In the genomic region with DNA sequence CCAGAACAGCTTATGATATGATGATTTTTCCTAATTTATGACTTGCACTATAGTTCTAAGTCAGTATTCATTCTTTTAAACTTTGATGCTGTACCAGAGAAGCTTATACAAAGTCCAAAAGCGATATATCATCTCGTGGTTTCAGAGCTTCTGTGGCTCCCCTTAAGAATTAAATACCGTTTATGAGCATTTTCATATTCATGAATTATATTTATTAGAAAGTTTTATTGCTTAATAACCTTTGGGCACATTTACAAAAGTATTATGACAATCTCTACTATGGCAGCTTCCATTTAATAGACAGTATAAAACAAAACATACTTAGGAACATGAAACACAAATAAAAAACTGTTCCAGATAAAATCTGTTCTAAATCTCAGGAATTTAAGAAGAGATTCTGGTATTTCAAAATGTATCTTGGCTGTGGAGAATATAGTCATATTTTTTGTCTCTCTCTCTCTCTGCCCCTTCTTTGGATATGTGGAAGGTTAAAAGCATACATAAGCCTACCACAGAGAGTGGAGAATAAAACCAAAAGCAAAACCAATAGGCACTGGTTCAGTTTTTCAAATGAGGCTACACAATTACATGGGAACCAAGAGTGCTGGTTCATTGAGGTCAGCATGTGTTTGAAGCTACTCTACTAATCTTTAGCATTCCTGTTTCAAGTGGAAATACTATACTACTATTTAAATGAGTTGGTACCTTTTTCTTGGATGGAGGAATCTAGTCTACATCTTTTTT, we compare ENCODE assay signal across 19 cellular contexts.
A peak's percentile ranks its signal among the peaks of the same experiment; 100 is the strongest.
DNase-seq lines count a peak whose midpoint lies in the region; ATAC-seq and TF ChIP-seq lines count a peak whose summit lies in the region.
"Had no signal": no experiment of that assay in that cellular context is flagged by ENCODE, and none has a peak within 500 bp of the region (broad histone marks: within the 10 kb centered on the region; RNA-seq: fewer than 3 reads in every experiment).

No MANE protein-coding gene starts in this region.

- H3K4me1 ChIP-seq in smooth muscle cell (ENCODE audit: low read depth) (no peaks in the 10 kb centered on the region), aorta (ENCODE audit: control insufficient read depth in 1 of 2, insufficient read depth in 2 of 2, low read length in 2 of 2) (no peaks in the 10 kb centered on the region)
- H3K4me1 ChIP-seq: A549, ascending aorta, SJSA1, thyroid gland had no signal

- H3F3A ChIP-seq in smooth muscle cell (ENCODE audit: low read depth) = no peaks in the 10 kb centered on the region

- H3K27me3 ChIP-seq in smooth muscle cell (ENCODE audit: low read depth) (no peaks in the 10 kb centered on the region), aorta (ENCODE audit: control insufficient read depth in 1 of 2, insufficient read depth in 2 of 2, low read length in 1 of 2) (no peaks in the 10 kb centered on the region)
- H3K27me3 ChIP-seq: ascending aorta, SJSA1, thyroid gland had no signal

- no peaks in the 10 kb centered on the region for H3K9me3 ChIP-seq in smooth muscle cell (replicated peaks; ENCODE audit: low read depth)
- H3K9me3 ChIP-seq in aorta (ENCODE audit: control insufficient read depth, low read length) = no peaks in the 10 kb centered on the region
- H3K9me3 ChIP-seq: A549, ascending aorta, SJSA1, thyroid gland had no signal

- H3K4me3 ChIP-seq in smooth muscle cell (no peak overlapping the region), aorta (ENCODE audit: low read length in 2 of 2) (no peak overlapping the region)
- H3K4me3 ChIP-seq: A549, ascending aorta, SJSA1, thyroid gland had no signal

- DNase-seq in GM04503 (ENCODE audit: low read depth) (peak; percentile 23), smooth muscle cell (lab: John Stamatoyannopoulos, UW; ENCODE audit: unreplicated experiment) (no peak), NCI-H526 (lab: John Stamatoyannopoulos, UW) (no peak), aorta (no peak)
- DNase-seq: activated T-cell treated with anti-CD3 and anti-CD28 coated beads for 4 hours; effector memory CD8-positive, alpha-beta T cell; glutamatergic neuron; NCI-H1105 treated with DMSO at 0.1 percent for 48 hours; NCI-H524; nephron progenitor cell; thyroid gland had no signal

- TF ChIP-seq CTCF in smooth muscle cell (IDR thresholded peaks at IDR 0.05; ENCODE audit: borderline replicate concordance, insufficient read depth, poor library complexity, severe bottlenecking) = no peak

- H3K79me2 ChIP-seq in smooth muscle cell (ENCODE audit: low read depth) = no peaks in the 10 kb centered on the region

- H2AFZ ChIP-seq in smooth muscle cell (ENCODE audit: low read depth) = no peak overlapping the region

- H4K20me1 ChIP-seq in smooth muscle cell (ENCODE audit: low read depth) = no peaks in the 10 kb centered on the region

- no peak overlapping the region for H3K27ac ChIP-seq in smooth muscle cell (ENCODE audit: low read depth)
- H3K27ac ChIP-seq in aorta (ENCODE audit: low read depth in 1 of 2, low read length in 2 of 2) = no peak overlapping the region
- H3K27ac ChIP-seq: A549, SJSA1, thyroid gland had no signal

- no peak overlapping the region for H3K4me2 ChIP-seq in smooth muscle cell
- H3K4me2 ChIP-seq: A549 had no signal

- ATAC-seq in GM19372 (IDR thresholded peaks at IDR 0.05; ENCODE audit: low read depth, unreplicated experiment) (peak; percentile 57), HG02678 (IDR thresholded peaks at IDR 0.05; ENCODE audit: unreplicated experiment) (peak; percentile 65), HG03520 (IDR thresholded peaks at IDR 0.05; ENCODE audit: unreplicated experiment) (peak; percentile 78), aorta (ENCODE audit: low FRiP score) (no peak), HG03469 (IDR thresholded peaks at IDR 0.05; ENCODE audit: unreplicated experiment) (no peak)
- ATAC-seq: A549; effector memory CD8-positive, alpha-beta T cell; left lobe of liver had no signal

- intact Hi-C loops in aorta (cut with DNase I) = no loop called here

- H3K9ac ChIP-seq in smooth muscle cell (ENCODE audit: low read depth) = no peak overlapping the region

- 86% methylated on average over 3 of the region's 3 CpGs for WGBS in smooth muscle cell (ENCODE audit: low lambda C conversion rate)
- 91 to 94% methylated on average over 3 of the region's 3 CpGs for WGBS in aorta, 2 donors

- H3K36me3 ChIP-seq in smooth muscle cell (ENCODE audit: low read depth) (no peaks in the 10 kb centered on the region), aorta (ENCODE audit: control insufficient read depth in 1 of 2, insufficient read depth in 2 of 2, low read length in 1 of 2) (no peaks in the 10 kb centered on the region)
- H3K36me3 ChIP-seq: ascending aorta, SJSA1, thyroid gland had no signal

Comparison
In these comparisons a context has a peak if more than half of its experiments do, and no peak if none do; other contexts are left out.
1. ATAC-seq: peak in GM19372 (single experiment), HG02678 (single experiment) and HG03520 (single experiment); none in aorta (single experiment) and HG03469 (single experiment).